ENCODE assay signal across 24 cellular contexts in the genomic region with DNA sequence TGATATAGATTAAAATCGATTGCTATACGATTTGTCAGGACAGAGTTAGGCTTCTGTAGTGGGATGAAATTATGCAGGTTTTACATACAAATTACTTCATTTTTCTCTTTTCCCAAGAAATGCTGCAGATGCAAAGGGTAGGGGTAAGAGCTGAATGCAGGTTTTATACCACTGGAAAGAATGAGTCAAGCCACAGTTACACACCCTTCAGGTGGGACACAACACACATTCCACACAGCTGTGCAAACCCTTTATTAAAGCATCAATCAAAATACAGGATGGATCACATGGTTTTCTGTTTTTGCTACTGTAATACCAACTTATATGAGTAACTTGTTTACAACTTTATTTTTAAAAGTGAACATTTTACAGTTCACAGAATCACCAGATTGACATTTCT.
"Had no signal": no experiment of that assay in that cellular context is flagged by ENCODE, and none has a peak within 500 bp of the region (broad histone marks: within the 10 kb centered on the region; RNA-seq: fewer than 3 reads in every experiment).

No MANE protein-coding gene starts in this region.

- H3K27ac Mint-ChIP-seq: effector memory CD8-positive, alpha-beta T cell; natural killer cell treated with Interleukin-12 subunit alpha and Interleukin-12 subunit beta and Interleukin-15 and Interleukin-18, amount 100 ng/mL, for 72 hours; neural progenitor cell; stimulated activated naive B cell treated with anti-CD40 and anti-IgM and Interleukin-4, amounts not matched to agents 10 μg/mL and 1 μg/mL and 100 μg/mL, for 72 hours; stimulated activated naive CD8-positive, alpha-beta T cell treated with anti-CD3 and anti-CD28 coated beads, Interleukin-15, amount 100 ng/mL, for 72 hours had no signal

- H3K36me3 ChIP-seq: esophagus squamous epithelium, heart left ventricle, left lung, lower lobe of right lung, neural progenitor cell, ovary, right atrium auricular region, sigmoid colon, thoracic aorta, transverse colon, uterus had no signal

- H3K9me3 Mint-ChIP-seq: effector memory CD8-positive, alpha-beta T cell; natural killer cell treated with Interleukin-12 subunit alpha and Interleukin-12 subunit beta and Interleukin-15 and Interleukin-18, amount 100 ng/mL, for 72 hours; neural progenitor cell; stimulated activated naive B cell treated with anti-CD40 and anti-IgM and Interleukin-4, amounts not matched to agents 10 μg/mL and 1 μg/mL and 100 μg/mL, for 72 hours; stimulated activated naive CD8-positive, alpha-beta T cell treated with anti-CD3 and anti-CD28 coated beads, Interleukin-15, amount 100 ng/mL, for 72 hours had no signal

- H3K27ac ChIP-seq: esophagus squamous epithelium, heart left ventricle, left lung, lower lobe of right lung, neural progenitor cell, ovary, right atrium auricular region, sigmoid colon, skin epidermis, thoracic aorta, transverse colon, uterus had no signal

- H3K27me3 ChIP-seq: heart left ventricle, left lung, neural progenitor cell, ovary, right atrium auricular region, sigmoid colon, transverse colon, uterus had no signal

- H3K36me3 Mint-ChIP-seq: natural killer cell treated with Interleukin-12 subunit alpha and Interleukin-12 subunit beta and Interleukin-15 and Interleukin-18, amount 100 ng/mL, for 72 hours; stimulated activated naive B cell treated with anti-CD40 and anti-IgM and Interleukin-4, amounts not matched to agents 10 μg/mL and 1 μg/mL and 100 μg/mL, for 72 hours had no signal

- H3K4me3 ChIP-seq: esophagus squamous epithelium, heart left ventricle, left lung, lower lobe of right lung, neural progenitor cell, ovary, right atrium auricular region, sigmoid colon, skin epidermis, thoracic aorta, transverse colon, uterus had no signal

- H3K9me3 ChIP-seq: esophagus squamous epithelium, heart left ventricle, left lung, lower lobe of right lung, ovary, right atrium auricular region, sigmoid colon, thoracic aorta, transverse colon, uterus had no signal

- H3K4me1 Mint-ChIP-seq: stimulated activated naive B cell treated with anti-CD40 and anti-IgM and Interleukin-4, amounts not matched to agents 10 μg/mL and 1 μg/mL and 100 μg/mL, for 72 hours; stimulated activated naive CD8-positive, alpha-beta T cell treated with anti-CD3 and anti-CD28 coated beads, Interleukin-15, amount 100 ng/mL, for 72 hours had no signal

- H3K4me3 Mint-ChIP-seq: effector memory CD8-positive, alpha-beta T cell; natural killer cell treated with Interleukin-12 subunit alpha and Interleukin-12 subunit beta and Interleukin-15 and Interleukin-18, amount 100 ng/mL, for 72 hours; neural progenitor cell; stimulated activated naive B cell treated with anti-CD40 and anti-IgM and Interleukin-4, amounts not matched to agents 10 μg/mL and 1 μg/mL and 100 μg/mL, for 72 hours; stimulated activated naive CD8-positive, alpha-beta T cell treated with anti-CD3 and anti-CD28 coated beads, Interleukin-15, amount 100 ng/mL, for 72 hours had no signal

- H3K4me1 ChIP-seq: esophagus squamous epithelium, heart left ventricle, left lung, lower lobe of right lung, right atrium auricular region, sigmoid colon, transverse colon, uterus had no signal

- DNase-seq: effector memory CD8-positive, alpha-beta T cell; esophagus squamous epithelium; foreskin fibroblast; heart left ventricle; hippocampal formation; kidney glomerular epithelial cell; left lung; lower lobe of right lung; mesenchymal stem cell; midbrain; nucleus accumbens; ovary; sigmoid colon; stimulated activated CD4-positive, alpha-beta T cell treated with anti-CD3 and anti-CD28 coated beads, Interleukin-2, amount 100 ng/mL, for 24 hours; stimulated activated CD4-positive, alpha-beta T cell treated with anti-CD3 and anti-CD28 coated beads, Interleukin-4, amount 100 ng/mL, for 4 hours; stimulated activated naive B cell treated with anti-CD40 and anti-IgM and Interleukin-4, amounts not matched to agents 10 μg/mL and 1 μg/mL and 100 μg/mL, for 72 hours; stimulated activated naive CD8-positive, alpha-beta T cell treated with anti-CD3 and anti-CD28 coated beads, Interleukin-15, amount 100 ng/mL, for 72 hours; transverse colon; uterus had no signal

- ATAC-seq: effector memory CD8-positive, alpha-beta T cell; heart left ventricle; left lung; lower lobe of right lung; natural killer cell treated with Interleukin-12 subunit alpha and Interleukin-12 subunit beta and Interleukin-15 and Interleukin-18, amount 100 ng/mL, for 72 hours; stimulated activated naive B cell treated with anti-CD40 and anti-IgM and Interleukin-4, amounts not matched to agents 10 μg/mL and 1 μg/mL and 100 μg/mL, for 72 hours; stimulated activated naive CD8-positive, alpha-beta T cell treated with anti-CD3 and anti-CD28 coated beads, Interleukin-15, amount 100 ng/mL, for 72 hours had no signal
